Comparison of ENCODE assay signal across 12 cellular contexts in the genomic region with DNA sequence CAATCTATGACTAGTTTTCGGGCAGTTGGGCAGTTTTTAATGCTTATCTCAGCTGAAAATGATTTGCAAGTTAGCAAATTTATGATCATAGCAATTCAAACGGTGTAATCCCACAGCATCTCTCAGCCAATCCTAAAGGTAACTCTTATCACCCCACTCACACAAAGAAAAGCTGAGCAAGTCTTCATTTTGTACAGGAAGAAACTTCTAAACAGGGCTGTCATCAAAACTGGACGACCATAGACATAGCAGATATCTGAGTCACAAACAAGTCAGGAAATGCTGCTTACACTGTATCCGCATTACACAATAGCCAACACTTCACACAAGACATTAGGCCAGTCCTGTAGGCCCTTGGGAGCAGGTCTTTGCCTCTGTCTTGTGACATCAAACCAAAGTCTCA. TPM values are rescaled to one million over a fixed set of nuclear protein-coding genes. Genes with fewer than 3 reads are reported as not detected.
A peak's percentile ranks its signal among the peaks of the same experiment; 100 is the strongest.
DNase-seq lines count a peak whose midpoint lies in the region; ATAC-seq, FAIRE-seq and TF ChIP-seq lines count a peak whose summit lies in the region.
"Had no signal": no experiment of that assay in that cellular context is flagged by ENCODE, and none has a peak within 500 bp of the region (broad histone marks: within the 10 kb centered on the region; RNA-seq: fewer than 3 reads in every experiment).

No MANE protein-coding gene starts in this region.

- intact Hi-C loops in left lung (cut with DNase I), result no loop called here

- TF ChIP-seq POLR2A in GM12892 (IDR thresholded peaks at IDR 0.05; ENCODE audit: low read depth, low read length), result no peak

- FAIRE-seq in GM12892 (lab: Jason Lieb, UNC), result no peak
- FAIRE-seq: islet of Langerhans had no signal

- H3K4me1 ChIP-seq in left lung, result peaks cover 17 to 57% of the 10 kb centered on the region in 2 donors

- TF ChIP-seq CTCF in astrocyte of the cerebellum (IDR thresholded peaks at IDR 0.05; ENCODE audit: low read depth, low read length, missing control alignments), result no peak
- no peak for TF ChIP-seq CTCF in left lung (IDR thresholded peaks at IDR 0.05)

- H3K9me3 ChIP-seq in left lung, result no peaks in the 10 kb centered on the region
- H3K9me3 ChIP-seq: body of pancreas had no signal

- in situ Hi-C loops in ACHN (cut with HindIII; ENCODE audit: low pct_ligation_motif_present, low pct_unique_long_range_greater_than_20kb, low sequenced_read_pairs) (no loop called here), astrocyte of the cerebellum (cut with HindIII; ENCODE audit: low sequenced_read_pairs) (no loop called here)

- H3K27me3 ChIP-seq in left lung, result no peaks in the 10 kb centered on the region
- H3K27me3 ChIP-seq: body of pancreas had no signal

- DNase-seq in ACHN (peak; percentile 55), astrocyte of the cerebellum (ENCODE audit: low read depth) (peak; percentile 57), left lung (peak in 1 of 2 donors; percentile 41), NCI-H1436 treated with DMSO at 0.1 percent for 48 hours (lab: John Stamatoyannopoulos, UW) (no peak), NCI-H1436 (lab: John Stamatoyannopoulos, UW) (no peak), GM12892 (ENCODE audit: insufficient read length) (no peak)
- DNase-seq: stimulated activated CD4-positive, alpha-beta T cell treated with anti-CD3 and anti-CD28 coated beads, Interleukin-2, amount 100 ng/mL, for 48 hours had no signal

- TF ChIP-seq EP300 in Ishikawa (IDR thresholded peaks at IDR 0.05; ENCODE audit: borderline replicate concordance), result no peak

- ATAC-seq in left lung, result peak; percentile 5
- no peak for ATAC-seq in HG03442 (IDR thresholded peaks at IDR 0.05; ENCODE audit: unreplicated experiment)
- ATAC-seq: activated CD4-positive, CD25-positive, alpha-beta regulatory T cell treated with anti-CD3 and anti-CD28 coated beads, Interleukin-2, amount 50 U/mL, for 24 hours; body of pancreas had no signal

- H3K4me3 ChIP-seq in astrocyte of the cerebellum (ENCODE audit: low read depth, low read length) (no peak overlapping the region), left lung (no peak overlapping the region)
- H3K4me3 ChIP-seq: body of pancreas had no signal

- peak overlapping the region; percentile 97 for H3K27ac ChIP-seq in left lung

- H3K36me3 ChIP-seq in left lung, result no peaks in the 10 kb centered on the region

- TF ChIP-seq RAD21 in Ishikawa (IDR thresholded peaks at IDR 0.05; ENCODE audit: low read depth), result no peak

TF ChIP-seq in Ishikawa, 13 proteins besides CTCF, POLR2A, EP300 and RAD21:
- TF ChIP-seq TEAD4 (IDR thresholded peaks at IDR 0.05), result no peak
- TF ChIP-seq TCF12 (IDR thresholded peaks at IDR 0.05; ENCODE audit: low read depth), result no peak
- peak; percentile 55; the same call in 1 of the 2 replicates for TF ChIP-seq CEBPB (IDR thresholded peaks at IDR 0.05)

RNA-seq across cellular contexts. Expression of gene ENC1, which starts 2.6 kb away (rescaled TPM):
- total RNA-seq in left lung, result 10 to 100 TPM; 34.6 to 51.3 TPM
- 2.4 TPM for polyA plus RNA-seq in GM12892 (2012; ENCODE audit: missing spikeins)

RNA-seq across cellular contexts. Expression of gene HEXB, which starts 41.9 kb away (rescaled TPM):
- total RNA-seq in left lung, result 100 to 1,000 TPM; 204 to 215 TPM
- 50.9 TPM for polyA plus RNA-seq in GM12892 (2012; ENCODE audit: missing spikeins)

Comparison
In these comparisons a context has a peak if more than half of its experiments do, and no peak if none do; other contexts are left out.
1. DNase-seq: peak in ACHN (single experiment) and astrocyte of the cerebellum (single experiment); none in NCI-H1436 treated with DMSO at 0.1 percent for 48 hours (single experiment), NCI-H1436 (single experiment) and GM12892 (single experiment).